ENCODE assay signal across 27 cellular contexts in genomic region chr20:9416421-9416820, GRCh38.
"Had no signal": no experiment of that assay in that cellular context is flagged by ENCODE, and none has a peak within 500 bp of the region (broad histone marks: within the 10 kb centered on the region; RNA-seq: fewer than 3 reads in every experiment).

No MANE protein-coding gene starts in this region.

- H3K4me1 Mint-ChIP-seq: immature natural killer cell, mesothelial cell of epicardium, natural killer cell had no signal

- FAIRE-seq: islet of Langerhans had no signal

- H3K27me3 Mint-ChIP-seq: stimulated activated naive B cell treated with anti-CD40 and anti-IgM and Interleukin-4, amounts not matched to agents 10 μg/mL and 1 μg/mL and 100 μg/mL, for 72 hours had no signal

- ATAC-seq: natural killer cell; sciatic nerve; stimulated activated naive B cell treated with anti-CD40 and anti-IgM and Interleukin-4, amounts not matched to agents 10 μg/mL and 1 μg/mL and 100 μg/mL, for 72 hours; stimulated activated naive CD8-positive, alpha-beta T cell treated with anti-CD3 and anti-CD28 coated beads, Interleukin-15, Interleukin-2, amounts not matched to agents 100 U/mL and 50 U/mL, for 24 hours had no signal

- H3K9ac ChIP-seq: parathyroid adenoma had no signal

- H3K4me3 ChIP-seq: left ventricle myocardium inferior, lung, right atrium auricular region, skin epidermis, stomach, testis, thyroid gland, transverse colon, upper lobe of left lung, vagina had no signal

- H3K27ac ChIP-seq: left ventricle myocardium inferior, neutrophil, parathyroid adenoma, right atrium auricular region, skin epidermis, stomach, testis, thyroid gland, transverse colon, upper lobe of left lung, vagina had no signal

- H3K9me3 Mint-ChIP-seq: naive B cell; natural killer cell; stimulated activated naive B cell treated with anti-CD40 and anti-IgM and Interleukin-4, amounts not matched to agents 10 μg/mL and 1 μg/mL and 100 μg/mL, for 72 hours had no signal

- H3K27me3 ChIP-seq: neutrophil, right atrium auricular region, stomach, testis, thyroid gland, transverse colon, upper lobe of left lung, vagina had no signal

- H3K9me3 ChIP-seq: left ventricle myocardium inferior, neutrophil, right atrium auricular region, stomach, testis, thyroid gland, transverse colon, upper lobe of left lung, vagina had no signal

- H3K4me1 ChIP-seq: left ventricle myocardium inferior, parathyroid adenoma, right atrium auricular region, stomach, testis, transverse colon, upper lobe of left lung, vagina had no signal

- H3K4me3 Mint-ChIP-seq: immature natural killer cell; mesothelial cell of epicardium; naive B cell; natural killer cell; stimulated activated naive B cell treated with anti-CD40 and anti-IgM and Interleukin-4, amounts not matched to agents 10 μg/mL and 1 μg/mL and 100 μg/mL, for 72 hours had no signal

- H3K36me3 Mint-ChIP-seq: immature natural killer cell; naive B cell; natural killer cell; stimulated activated naive B cell treated with anti-CD40 and anti-IgM and Interleukin-4, amounts not matched to agents 10 μg/mL and 1 μg/mL and 100 μg/mL, for 72 hours had no signal

- H3K27ac Mint-ChIP-seq: immature natural killer cell; mesothelial cell of epicardium; naive B cell; natural killer cell; stimulated activated naive B cell treated with anti-CD40 and anti-IgM and Interleukin-4, amounts not matched to agents 10 μg/mL and 1 μg/mL and 100 μg/mL, for 72 hours had no signal

- H2AFZ ChIP-seq: parathyroid adenoma had no signal

- H3K36me3 ChIP-seq: neutrophil, vagina had no signal

- DNase-seq: hypothalamus; immature natural killer cell; left ventricle myocardium inferior; mesendoderm; naive B cell; natural killer cell; occipital lobe; stimulated activated CD4-positive, alpha-beta T cell treated with anti-CD3 and anti-CD28 coated beads, Interleukin-12 subunit alpha, Interleukin-12 subunit beta, amount 100 ng/mL, for 4 hours; stimulated activated CD4-positive, alpha-beta T cell treated with anti-CD3 and anti-CD28 coated beads, Interleukin-15, amount 100 ng/mL, for 24 hours; stimulated activated CD4-positive, alpha-beta T cell treated with anti-CD3 and anti-CD28 coated beads, Interleukin-2, amount 100 ng/mL, for 24 hours; stimulated activated CD4-positive, alpha-beta T cell treated with anti-CD3 and anti-CD28 coated beads, Interleukin-4, amount 100 ng/mL, for 1 hour; stimulated activated naive B cell treated with anti-CD40 and anti-IgM and Interleukin-4, amounts not matched to agents 10 μg/mL and 1 μg/mL and 100 μg/mL, for 72 hours; stimulated activated naive CD8-positive, alpha-beta T cell treated with anti-CD3 and anti-CD28 coated beads, Interleukin-15, Interleukin-2, amounts not matched to agents 100 U/mL and 50 U/mL, for 24 hours; stomach; testis; thyroid gland; transverse colon; upper lobe of left lung had no signal
